2 cellular contexts compared by ENCODE assay signal in genomic region chr18:1676387-1676786, GRCh38.
TF ChIP-seq lines count a peak whose summit lies in the region.

No MANE protein-coding gene starts in this region.

TF ChIP-seq in IMR-90, 13 proteins besides CTCF, POLR2A, EP300 and RAD21:
- peak; percentile 29; the same call in 1 of the 2 replicates for TF ChIP-seq MAFK (IDR thresholded peaks at IDR 0.05; ENCODE audit: low read depth, low read length)
- TF ChIP-seq SMC3 (IDR thresholded peaks at IDR 0.05; ENCODE audit: low read depth, low read length): no peak

TF ChIP-seq in H1, 55 proteins besides CTCF, POLR2A, EP300 and RAD21:
- TF ChIP-seq EZH2 (IDR thresholded peaks at IDR 0.05; ENCODE audit: low read depth, low read length, severe bottlenecking): no peak
- TF ChIP-seq SP1 (IDR thresholded peaks at IDR 0.05; ENCODE audit: low read depth, low read length): no peak
- TF ChIP-seq ASH2L (IDR thresholded peaks at IDR 0.05; ENCODE audit: low read length): no peak
- no peak for TF ChIP-seq ATF3 (IDR thresholded peaks at IDR 0.05; ENCODE audit: insufficient read depth, low read depth, low read length)
- peak; percentile 76 for TF ChIP-seq MAFK (IDR thresholded peaks at IDR 0.05; ENCODE audit: low read depth, low read length)
- TF ChIP-seq EGR1 (IDR thresholded peaks at IDR 0.05; ENCODE audit: borderline replicate concordance, low read depth, low read length): no peak
- no peak for TF ChIP-seq NRF1 (IDR thresholded peaks at IDR 0.05; ENCODE audit: low read depth, low read length)
- TF ChIP-seq TAF1 (IDR thresholded peaks at IDR 0.05; ENCODE audit: low read depth, low read length): no peak
- peak; percentile 80 for TF ChIP-seq BACH1 (IDR thresholded peaks at IDR 0.05; ENCODE audit: low read length)
